ENCODE assay signal across 10 cellular contexts in genomic region chr19:43560687-43561086, GRCh38. TPM values are rescaled to one million over a fixed set of nuclear protein-coding genes. Genes with fewer than 3 reads are reported as not detected.
DNase-seq lines count a peak whose midpoint lies in the region; ATAC-seq, FAIRE-seq and TF ChIP-seq lines count a peak whose summit lies in the region.
"Had no signal": no experiment of that assay in that cellular context is flagged by ENCODE, and none has a peak within 500 bp of the region (broad histone marks: within the 10 kb centered on the region; RNA-seq: fewer than 3 reads in every experiment).

No MANE protein-coding gene starts in this region.

- TF ChIP-seq CTCF in CD4-positive, alpha-beta T cell (IDR thresholded peaks at IDR 0.05): no peak
- TF ChIP-seq CTCF in pancreas (IDR thresholded peaks at IDR 0.05): no peak

- H3K4me3 Mint-ChIP-seq in CD4-positive, alpha-beta T cell: peak overlapping the region; percentile 37
- no peak overlapping the region for H3K4me3 Mint-ChIP-seq in activated T-cell treated with anti-CD3 and anti-CD28 coated beads, Interleukin-2, amount 50 U/mL, for 4 hours
- H3K4me3 Mint-ChIP-seq: dendritic cell treated with granulocyte-macrophage colony-stimulating factor and Interleukin-4, amounts not matched to agents 40 ng/mL and 50 ng/mL, for 4 days had no signal

- no peak for ATAC-seq in CD4-positive, alpha-beta T cell (ENCODE audit: poor library complexity)
- peak in 1 of 2 donors; percentile 9 for ATAC-seq in activated T-cell treated with anti-CD3 and anti-CD28 coated beads, Interleukin-2, amount 50 U/mL, for 4 hours
- no peak for ATAC-seq in pancreas
- ATAC-seq in GM18870 (IDR thresholded peaks at IDR 0.05; ENCODE audit: unreplicated experiment): no peak

- no peak overlapping the region for H3K4me3 ChIP-seq in pancreas

- POLR2A ChIA-PET in CD4-positive, alpha-beta T cell (lab: Charles Lee): interaction anchor here (2.8 to 6.4 kb wide), 2 partner anchors 27 to 35 kb away, joined by 17 to 40 read pairs; partner anchors contain the start of genes IRGQ, ZNF575 and ZNF576

- H3K9me3 Mint-ChIP-seq in CD4-positive, alpha-beta T cell: no peaks in the 10 kb centered on the region
- no peaks in the 10 kb centered on the region for H3K9me3 Mint-ChIP-seq in activated T-cell treated with anti-CD3 and anti-CD28 coated beads, Interleukin-2, amount 50 U/mL, for 4 hours
- H3K9me3 Mint-ChIP-seq: dendritic cell treated with granulocyte-macrophage colony-stimulating factor and Interleukin-4, amounts not matched to agents 40 ng/mL and 50 ng/mL, for 4 days had no signal

- no peaks in the 10 kb centered on the region for H3K27me3 Mint-ChIP-seq in CD4-positive, alpha-beta T cell
- H3K27me3 Mint-ChIP-seq in activated T-cell treated with anti-CD3 and anti-CD28 coated beads, Interleukin-2, amount 50 U/mL, for 4 hours (ENCODE audit: low read depth): no peaks in the 10 kb centered on the region
- H3K27me3 Mint-ChIP-seq: dendritic cell treated with granulocyte-macrophage colony-stimulating factor and Interleukin-4, amounts not matched to agents 40 ng/mL and 50 ng/mL, for 4 days had no signal

- H3K4me1 ChIP-seq in pancreas: no peaks in the 10 kb centered on the region

- H3K27me3 ChIP-seq in CD4-positive, alpha-beta T cell (ENCODE audit: control insufficient read depth, insufficient read depth, low read length): no peaks in the 10 kb centered on the region
- no peaks in the 10 kb centered on the region for H3K27me3 ChIP-seq in pancreas

- CTCF ChIA-PET in CD4-positive, alpha-beta T cell (lab: Charles Lee): interaction anchor here (1.1 to 6.0 kb wide), 2 partner anchors 17 to 34 kb away, joined by 3 to 31 read pairs; partner anchors contain the start of genes IRGQ and ZNF576

- WGBS in pancreas, 2 donors: 88 to 90% methylated on average over 6 of the region's 6 CpGs

- no peak overlapping the region for H3K27ac ChIP-seq in CD4-positive, alpha-beta T cell (ENCODE audit: low read depth, low read length)
- H3K27ac ChIP-seq in pancreas: no peak overlapping the region

- FAIRE-seq in pancreas (lab: Jason Lieb, UNC): no peak

- no peaks in the 10 kb centered on the region for H3K36me3 ChIP-seq in pancreas

- peak overlapping the region; percentile 96 for H3K27ac Mint-ChIP-seq in CD4-positive, alpha-beta T cell
- H3K27ac Mint-ChIP-seq: dendritic cell treated with granulocyte-macrophage colony-stimulating factor and Interleukin-4, amounts not matched to agents 40 ng/mL and 50 ng/mL, for 4 days had no signal

- DNase-seq in CD4-positive, alpha-beta T cell: peak in 1 of 10 experiments; percentile 15
- DNase-seq in HT1080 (ENCODE audit: low read depth) (peak; percentile 34), kidney tubule cell (ENCODE audit: low spot score) (peak; percentile 30), pancreas (no peak), NCI-H2171 treated with DMSO at 0.1 percent for 48 hours (lab: John Stamatoyannopoulos, UW) (no peak), dermis blood vessel endothelial cell (no peak)
- peak; percentile 21 for DNase-seq in activated T-cell treated with anti-CD3 and anti-CD28 coated beads, Interleukin-2, amount 50 U/mL, for 4 hours
- DNase-seq: NCI-H1930 had no signal

- no peaks in the 10 kb centered on the region for H3K9me3 ChIP-seq in CD4-positive, alpha-beta T cell (ENCODE audit: control insufficient read depth, low read length)
- H3K9me3 ChIP-seq in pancreas: no peaks in the 10 kb centered on the region

- H3K36me3 Mint-ChIP-seq in CD4-positive, alpha-beta T cell (ENCODE audit: low read depth): peaks cover 50% of the 10 kb centered on the region
- H3K36me3 Mint-ChIP-seq in activated T-cell treated with anti-CD3 and anti-CD28 coated beads, Interleukin-2, amount 50 U/mL, for 4 hours (ENCODE audit: insufficient read depth): peaks cover 13% of the 10 kb centered on the region

- peaks cover 57% of the 10 kb centered on the region for H3K4me1 Mint-ChIP-seq in CD4-positive, alpha-beta T cell (ENCODE audit: low read depth)
- H3K4me1 Mint-ChIP-seq in activated T-cell treated with anti-CD3 and anti-CD28 coated beads, Interleukin-2, amount 50 U/mL, for 4 hours (ENCODE audit: low read depth): peaks cover 46% of the 10 kb centered on the region

- intact Hi-C loops in CD4-positive, alpha-beta T cell (cut with DNase I, micrococcal nuclease): loop anchor here in 1 of 2 experiments (5.0 kb wide), 1 partner anchor 33 kb away; the partner anchor contains the start of gene ETHE1
- intact Hi-C loops in pancreas (cut with DNase I): no loop called here

RNA-seq across cellular contexts. Expression of gene XRCC1, which starts 14.6 kb away (rescaled TPM):
- 10 to 100 TPM; 25.1 to 26.2 TPM for total RNA-seq in CD4-positive, alpha-beta T cell
- total RNA-seq in HT1080 (2014; rRNA removed; shearing (Covaris generic)): 24.3 and 32.5 TPM in 2 replicates
- polyA plus RNA-seq in HT1080 (2015; cell fraction: cytosol; rRNA removed): 23.3 and 24.3 TPM in 2 replicates
- 38.6 and 41.6 TPM in 2 replicates for polyA plus RNA-seq in HT1080 (2015; cell fraction: nucleus; rRNA removed)
- total RNA-seq in activated T-cell treated with anti-CD3 and anti-CD28 coated beads, Interleukin-2, amount 50 U/mL, for 4 hours: 10 to 100 TPM; 21.0 to 24.2 (median 23.1) TPM
- 10 to 100 TPM in 5 of 6 donors, 1 to 10 TPM in 1; 9.3 to 13.5 (median 12.0) TPM for total RNA-seq in pancreas
- 10 to 100 TPM; 15.0 to 19.3 TPM for polyA plus RNA-seq in pancreas
- total RNA-seq in dermis blood vessel endothelial cell: 16.8 and 18.6 TPM in 2 replicates

RNA-seq across cellular contexts. Expression of gene PINLYP, which starts 14.9 kb away (rescaled TPM):
- total RNA-seq in CD4-positive, alpha-beta T cell: not detected
- total RNA-seq in HT1080 (2014; rRNA removed; shearing (Covaris generic)): 0.58 TPM in 1 of 2 replicates, not detected in the other
- polyA plus RNA-seq in HT1080 (2015; cell fraction: cytosol; rRNA removed): 0.53 and 1.1 TPM in 2 replicates
- polyA plus RNA-seq in HT1080 (2015; cell fraction: nucleus; rRNA removed): 6.7 and 6.8 TPM in 2 replicates
- total RNA-seq in activated T-cell treated with anti-CD3 and anti-CD28 coated beads, Interleukin-2, amount 50 U/mL, for 4 hours: 1 to 10 TPM; 1.3 to 2.5 (median 2.2) TPM
- 1 to 10 TPM in 2 of 6 donors, under 1 TPM in 4; 0.51 to 1.5 (median 0.60) TPM for total RNA-seq in pancreas
- 1 to 10 TPM; 5.2 to 7.2 TPM for polyA plus RNA-seq in pancreas
- total RNA-seq in dermis blood vessel endothelial cell: 0.68 and 3.7 TPM in 2 replicates

RNA-seq across cellular contexts. Expression of gene ZNF575, which starts 27.7 kb away (rescaled TPM):
- 1 to 10 TPM; 2.6 to 2.7 TPM for total RNA-seq in CD4-positive, alpha-beta T cell
- not detected in 2 replicates for total RNA-seq in HT1080 (2014; rRNA removed; shearing (Covaris generic))
- polyA plus RNA-seq in HT1080 (2015; cell fraction: cytosol; rRNA removed): 0.99 and 1.1 TPM in 2 replicates
- 0.62 TPM in 1 of 2 replicates, not detected in the other for polyA plus RNA-seq in HT1080 (2015; cell fraction: nucleus; rRNA removed)
- 1 to 10 TPM; 1.6 to 3.0 (median 2.0) TPM for total RNA-seq in activated T-cell treated with anti-CD3 and anti-CD28 coated beads, Interleukin-2, amount 50 U/mL, for 4 hours
- total RNA-seq in pancreas (1 to 10 TPM in 5 of 6 donors, under 1 TPM in 1; 0.79 to 1.3 (median 1.2) TPM), dermis blood vessel endothelial cell (0.23 TPM in 1 of 2 replicates, not detected in the other)
- polyA plus RNA-seq in pancreas: 1 to 10 TPM; 1.1 to 1.2 TPM

RNA-seq across cellular contexts. Expression of gene ETHE1, which starts 33.7 kb away (rescaled TPM):
- total RNA-seq in CD4-positive, alpha-beta T cell: 10 to 100 TPM; 20.2 to 21.7 TPM
- 30.5 and 31.1 TPM in 2 replicates for total RNA-seq in HT1080 (2014; rRNA removed; shearing (Covaris generic))
- 20.6 and 24.7 TPM in 2 replicates for polyA plus RNA-seq in HT1080 (2015; cell fraction: cytosol; rRNA removed)
- polyA plus RNA-seq in HT1080 (2015; cell fraction: nucleus; rRNA removed): 11.4 and 12.7 TPM in 2 replicates
- 10 to 100 TPM; 29.3 to 36.8 (median 33.7) TPM for total RNA-seq in activated T-cell treated with anti-CD3 and anti-CD28 coated beads, Interleukin-2, amount 50 U/mL, for 4 hours
- total RNA-seq in pancreas (10 to 100 TPM in 5 of 6 donors, 1 to 10 TPM in 1; 8.7 to 21.3 (median 15.9) TPM), dermis blood vessel endothelial cell (102 and 104 TPM in 2 replicates)
- polyA plus RNA-seq in pancreas: 10 to 100 TPM; 13.6 to 17.3 TPM

RNA-seq across cellular contexts. Expression of gene IRGQ, which starts 35.2 kb away (rescaled TPM):
- 10 to 100 TPM; 28.9 to 29.8 TPM for total RNA-seq in CD4-positive, alpha-beta T cell
- total RNA-seq in HT1080 (2014; rRNA removed; shearing (Covaris generic)): 7.1 and 12.4 TPM in 2 replicates
- 7.8 and 9.6 TPM in 2 replicates for polyA plus RNA-seq in HT1080 (2015; cell fraction: cytosol; rRNA removed)
- 16.3 and 20.3 TPM in 2 replicates for polyA plus RNA-seq in HT1080 (2015; cell fraction: nucleus; rRNA removed)
- 10 to 100 TPM; 31.7 to 38.2 (median 33.5) TPM for total RNA-seq in activated T-cell treated with anti-CD3 and anti-CD28 coated beads, Interleukin-2, amount 50 U/mL, for 4 hours
- total RNA-seq in pancreas (10 to 100 TPM in 3 of 6 donors, 1 to 10 TPM in 3; 8.2 to 14.7 (median 11.0) TPM), dermis blood vessel endothelial cell (27.2 and 34.6 TPM in 2 replicates)
- polyA plus RNA-seq in pancreas: 1 to 10 TPM; 4.3 to 6.1 TPM

Comparison
In these comparisons a context has a peak if more than half of its experiments do, and no peak if none do; other contexts are left out.
1. DNase-seq: peak in HT1080 (single experiment), activated T-cell treated with anti-CD3 and anti-CD28 coated beads, Interleukin-2, amount 50 U/mL, for 4 hours (single experiment) and kidney tubule cell (single experiment); none in pancreas (0 of 6), NCI-H2171 treated with DMSO at 0.1 percent for 48 hours (single experiment) and dermis blood vessel endothelial cell (single experiment).